ENCODE assay signal across 11 cellular contexts in genomic region chr3:172476339-172476738, GRCh38. TPM values are rescaled to one million over a fixed set of nuclear protein-coding genes. Genes with fewer than 3 reads are reported as not detected.
DNase-seq lines count a peak whose midpoint lies in the region; ATAC-seq and TF ChIP-seq lines count a peak whose summit lies in the region.
"Had no signal": no experiment of that assay in that cellular context is flagged by ENCODE, and none has a peak within 500 bp of the region (broad histone marks: within the 10 kb centered on the region; RNA-seq: fewer than 3 reads in every experiment).

No MANE protein-coding gene starts in this region.

- H4K20me1 ChIP-seq in PC-9 (ENCODE audit: insufficient read depth), result no peaks in the 10 kb centered on the region

- no peaks in the 10 kb centered on the region for H3K36me3 ChIP-seq in PC-9 (ENCODE audit: low read depth)
- H3K36me3 ChIP-seq in skeletal muscle satellite cell (ENCODE audit: insufficient read depth, low read length), result no peaks in the 10 kb centered on the region

- POLR2A ChIA-PET in activated CD4-positive, alpha-beta T cell treated with anti-CD3 and anti-CD28 coated beads for 36 hours (lab: Charles Lee), result no interaction called here
- POLR2A ChIA-PET in PC-9 (lab: Charles Lee; ENCODE audit: unreplicated experiment), result no interaction called here

- H3K27me3 Mint-ChIP-seq in activated CD4-positive, alpha-beta T cell treated with anti-CD3 and anti-CD28 coated beads for 36 hours, result no peaks in the 10 kb centered on the region

- ATAC-seq in activated CD4-positive, alpha-beta T cell treated with anti-CD3 and anti-CD28 coated beads for 36 hours, result no peak
- ATAC-seq in HG03457 (IDR thresholded peaks at IDR 0.05; ENCODE audit: unreplicated experiment), result no peak

- no peak overlapping the region for H3K9ac ChIP-seq in skeletal muscle satellite cell (ENCODE audit: low read depth, low read length)

- CTCF ChIA-PET in activated CD4-positive, alpha-beta T cell treated with anti-CD3 and anti-CD28 coated beads for 36 hours (lab: Charles Lee), result interaction anchor here (0.7 to 3.7 kb wide), 10 partner anchors 13 to 446 kb away, joined by 3 to 26 read pairs (median 6); no protein-coding TSS in a partner anchor
- CTCF ChIA-PET in PC-9 (lab: Charles Lee), result interaction anchor here (0.5 to 2.0 kb wide), 15 partner anchors 9 to 1514 kb away, joined by 3 to 15 read pairs (median 4); no protein-coding TSS in a partner anchor

- H3K9me3 ChIP-seq in PC-9 (ENCODE audit: insufficient read depth, low read depth) (peaks cover 5% of the 10 kb centered on the region), skeletal muscle satellite cell (replicated peaks; ENCODE audit: low read length) (no peaks in the 10 kb centered on the region)

- H3K4me3 ChIP-seq in PC-9 (peak overlapping the region; percentile 69), skeletal muscle satellite cell (ENCODE audit: low read length) (no peak overlapping the region)
- H3K4me3 ChIP-seq: lung had no signal

- no peaks in the 10 kb centered on the region for H3K36me3 Mint-ChIP-seq in activated CD4-positive, alpha-beta T cell treated with anti-CD3 and anti-CD28 coated beads for 36 hours (ENCODE audit: low read depth)

- no peak for TF ChIP-seq CTCF in PC-9 (conservative IDR thresholded peaks at IDR 0.05)

- DNase-seq in activated CD4-positive, alpha-beta T cell treated with anti-CD3 and anti-CD28 coated beads for 36 hours, result no peak
- no peak for DNase-seq in activated CD4-positive, alpha-beta T cell treated with anti-CD3 and anti-CD28 coated beads for 4 hours
- DNase-seq in PC-9 (no peak), epithelial cell of prostate (ENCODE audit: low read depth, low spot score) (no peak), NCI-H226 (no peak), cortex of kidney (lab: John Stamatoyannopoulos, UW) (no peak)
- DNase-seq: activated CD8-positive, alpha-beta memory T cell treated with anti-CD3 and anti-CD28 coated beads for 24 hours; NCI-H2081 treated with DMSO at 0.1 percent for 48 hours had no signal

- H2AFZ ChIP-seq in PC-9, result peak overlapping the region; percentile 85

- H3K27ac ChIP-seq in PC-9 (no peak overlapping the region), epithelial cell of prostate (peak overlapping the region; percentile 53)

- H3K9me3 Mint-ChIP-seq in activated CD4-positive, alpha-beta T cell treated with anti-CD3 and anti-CD28 coated beads for 36 hours (ENCODE audit: low read depth), result peaks cover 2% of the 10 kb centered on the region

- no TSS peak for BruUV-seq in PC-9 (replicated peaks; lab: Mats Ljungman, UMichigan)

- H3K4me1 ChIP-seq in PC-9 (replicated peaks; ENCODE audit: insufficient read depth), result 0 out of 2 replicates have a peak, but pooled peaks cover 5% of the 10 kb centered on the region
- H3K4me1 ChIP-seq in skeletal muscle satellite cell (ENCODE audit: control insufficient read depth, insufficient read depth, low read length), result no peaks in the 10 kb centered on the region

- H3K4me3 Mint-ChIP-seq in activated CD4-positive, alpha-beta T cell treated with anti-CD3 and anti-CD28 coated beads for 36 hours, result peak overlapping the region; percentile 79

- H3K4me2 ChIP-seq in PC-9 (peak overlapping the region; percentile 88), skeletal muscle satellite cell (ENCODE audit: low read length) (peak overlapping the region; percentile 85)

- H3K27ac Mint-ChIP-seq in activated CD4-positive, alpha-beta T cell treated with anti-CD3 and anti-CD28 coated beads for 36 hours, result peak overlapping the region; percentile 4

- no peaks in the 10 kb centered on the region for H3F3A ChIP-seq in PC-9 (ENCODE audit: insufficient read depth, low read depth)

- no peaks in the 10 kb centered on the region for H3K79me2 ChIP-seq in PC-9 (ENCODE audit: low read depth)

- H3K9me2 ChIP-seq in PC-9 (ENCODE audit: insufficient read depth), result no peaks in the 10 kb centered on the region; the same call in 1 of the 2 replicates

- H3K27me3 ChIP-seq in PC-9 (ENCODE audit: insufficient read depth, low read depth) (no peaks in the 10 kb centered on the region), skeletal muscle satellite cell (ENCODE audit: control insufficient read depth, insufficient read depth, low read length) (peaks cover 3% of the 10 kb centered on the region)

- intact Hi-C loops in activated CD4-positive, alpha-beta T cell treated with anti-CD3 and anti-CD28 coated beads for 36 hours (cut with DNase I, micrococcal nuclease), result loop anchor here (2.0 to 5.0 kb wide), 3 partner anchors 16 to 144 kb away; no protein-coding TSS in a partner anchor
- intact Hi-C loops in PC-9 (cut with micrococcal nuclease; ENCODE audit: unreplicated experiment), result loop anchor here (5.0 to 10.0 kb wide), 2 partner anchors 191 to 832 kb away; no protein-coding TSS in a partner anchor

- peaks cover 20% of the 10 kb centered on the region for H3K4me1 Mint-ChIP-seq in activated CD4-positive, alpha-beta T cell treated with anti-CD3 and anti-CD28 coated beads for 36 hours

RNA-seq across cellular contexts. Expression of gene GHSR, which starts 28.1 kb away (rescaled TPM):
- total RNA-seq in activated CD4-positive, alpha-beta T cell treated with anti-CD3 and anti-CD28 coated beads for 36 hours, result not detected
- not detected in 2 replicates for total RNA-seq in PC-9 (2021)
- not detected in 2 replicates for total RNA-seq in skeletal muscle satellite cell (2012; rRNA removed)
- total RNA-seq: lung had no signal

RNA-seq across cellular contexts. Expression of gene TNFSF10, which starts 46.9 kb away (rescaled TPM):
- 10 to 100 TPM; 33.1 to 34.8 TPM for total RNA-seq in activated CD4-positive, alpha-beta T cell treated with anti-CD3 and anti-CD28 coated beads for 36 hours
- total RNA-seq in PC-9 (2021), result 18.3 and 21.4 TPM in 2 replicates
- 0.25 TPM in 1 of 2 replicates, not detected in the other for total RNA-seq in skeletal muscle satellite cell (2012; rRNA removed)
